Comparison of ENCODE assay signal across 35 cellular contexts in genomic region chr7:100708395-100708794, GRCh38. TPM values are rescaled to one million over a fixed set of nuclear protein-coding genes. Genes with fewer than 3 reads are reported as not detected.
A peak's percentile ranks its signal among the peaks of the same experiment; 100 is the strongest.
DNase-seq lines count a peak whose midpoint lies in the region; ATAC-seq and TF ChIP-seq lines count a peak whose summit lies in the region.
"Had no signal": no experiment of that assay in that cellular context is flagged by ENCODE, and none has a peak within 500 bp of the region (broad histone marks: within the 10 kb centered on the region; RNA-seq: fewer than 3 reads in every experiment).

No MANE protein-coding gene starts in this region.

- no peak overlapping the region for H3K4me3 ChIP-seq in lower leg skin (ENCODE audit: low read depth, poor library complexity, severe bottlenecking)
- H3K4me3 ChIP-seq: esophagus squamous epithelium, heart right ventricle, SJCRH30, transverse colon had no signal

- DNase-seq in activated naive CD4-positive, alpha-beta T cell treated with anti-CD3 and anti-CD28 coated beads, Interleukin-2, amount 10 ng/mL, durations not matched to agents 7 days and 5 days = no peak
- DNase-seq in activated naive CD4-positive, alpha-beta T cell treated with anti-CD3 and anti-CD28 coated beads, Interleukin-2, amount 50 U/mL, for 72 hours (ENCODE audit: low spot score in 2 of 2) = no peak
- DNase-seq in T-helper 17 cell (no peak), progenitor cell of endocrine pancreas (ENCODE audit: low spot score, unreplicated experiment) (no peak), NK-92 (lab: John Stamatoyannopoulos, UW; ENCODE audit: unreplicated experiment) (no peak), lower leg skin (ENCODE audit: low spot score in 2 of 2) (no peak)
- DNase-seq in stimulated activated CD4-positive, alpha-beta T cell treated with anti-CD3 and anti-CD28 coated beads, Interleukin-12 subunit alpha, Interleukin-12 subunit beta, amount 100 ng/mL, for 4 hours = no peak
- DNase-seq: activated CD4-positive, CD25-positive, alpha-beta regulatory T cell; activated CD8-positive, alpha-beta memory T cell treated with anti-CD3 and anti-CD28 coated beads, Interleukin-2, amount 50 U/mL, for 4 hours; activated effector memory CD4-positive, alpha-beta T cell treated with Interleukin-2 at 50 U/mL for 16 hours; Calu3; cerebellar nuclear complex; DND-41; esophagus squamous epithelium; foreskin melanocyte; GF-D8; heart right ventricle; kidney; left ventricle myocardium superior; NCI-H1092; NCI-H1694; NCI-H446 treated with DMSO at 0.1 percent for 48 hours; NCI-H82; RPMI8226; SJCRH30; stimulated activated CD4-positive, alpha-beta T cell treated with anti-CD3 and anti-CD28 coated beads, Interleukin-4, amount 100 ng/mL, for 4 hours; SW 1271; transverse colon had no signal

- WGBS in lower leg skin, 2 donors = 76 to 79% methylated on average over 6 of the region's 6 CpGs

- no peak for TF ChIP-seq CTCF in brain (conservative IDR thresholded peaks at IDR 0.05)
- no peak for TF ChIP-seq CTCF in progenitor cell of endocrine pancreas (IDR thresholded peaks at IDR 0.05; ENCODE audit: unreplicated experiment)
- no peak for TF ChIP-seq CTCF in lower leg skin (IDR thresholded peaks at IDR 0.05)

- no peak for TF ChIP-seq POLR2A in lower leg skin (IDR thresholded peaks at IDR 0.05)

- H3K36me3 Mint-ChIP-seq in activated naive CD4-positive, alpha-beta T cell treated with anti-CD3 and anti-CD28 coated beads, Interleukin-2, amount 10 ng/mL, durations not matched to agents 7 days and 5 days = peaks cover 12% of the 10 kb centered on the region
- H3K36me3 Mint-ChIP-seq in activated naive CD4-positive, alpha-beta T cell treated with anti-CD3 and anti-CD28 coated beads, Interleukin-2, amount 50 U/mL, for 72 hours = peaks cover 20 to 22% of the 10 kb centered on the region in 2 donors
- H3K36me3 Mint-ChIP-seq in T-helper 17 cell (ENCODE audit: low read depth) = peaks cover 4% of the 10 kb centered on the region
- peaks cover 10% of the 10 kb centered on the region for H3K36me3 Mint-ChIP-seq in brain
- peaks cover 2% of the 10 kb centered on the region for H3K36me3 Mint-ChIP-seq in progenitor cell of endocrine pancreas (ENCODE audit: insufficient read depth)
- H3K36me3 Mint-ChIP-seq: IgD-negative memory B cell had no signal

- no peaks in the 10 kb centered on the region for H3K9me3 ChIP-seq in T-helper 17 cell (ENCODE audit: control insufficient read depth, low read length, poor library complexity, severe bottlenecking)
- H3K9me3 ChIP-seq: esophagus squamous epithelium, heart right ventricle, SJCRH30, transverse colon had no signal

- H3K4me1 Mint-ChIP-seq in activated naive CD4-positive, alpha-beta T cell treated with anti-CD3 and anti-CD28 coated beads, Interleukin-2, amount 10 ng/mL, durations not matched to agents 7 days and 5 days = peaks cover 14% of the 10 kb centered on the region
- peaks cover 11% of the 10 kb centered on the region for H3K4me1 Mint-ChIP-seq in T-helper 17 cell
- peaks cover 16% of the 10 kb centered on the region for H3K4me1 Mint-ChIP-seq in brain
- H3K4me1 Mint-ChIP-seq in progenitor cell of endocrine pancreas (ENCODE audit: low read depth) = peaks cover 10% of the 10 kb centered on the region

- no peak for ATAC-seq in activated naive CD4-positive, alpha-beta T cell treated with anti-CD3 and anti-CD28 coated beads, Interleukin-2, amount 50 U/mL, for 72 hours
- no peak for ATAC-seq in T-helper 17 cell
- ATAC-seq: heart right ventricle, left ventricle myocardium superior had no signal

- H3K27me3 Mint-ChIP-seq in activated naive CD4-positive, alpha-beta T cell treated with anti-CD3 and anti-CD28 coated beads, Interleukin-2, amount 10 ng/mL, durations not matched to agents 7 days and 5 days = peaks cover 4% of the 10 kb centered on the region
- H3K27me3 Mint-ChIP-seq in T-helper 17 cell (no peaks in the 10 kb centered on the region), brain (peaks cover 8% of the 10 kb centered on the region), progenitor cell of endocrine pancreas (no peaks in the 10 kb centered on the region)
- H3K27me3 Mint-ChIP-seq: IgD-negative memory B cell had no signal

- CTCF ChIA-PET in activated naive CD4-positive, alpha-beta T cell treated with anti-CD3 and anti-CD28 coated beads, Interleukin-2, amount 10 ng/mL, durations not matched to agents 7 days and 5 days (lab: Charles Lee) = interaction anchor here (0.6 to 1.4 kb wide), 2 partner anchors 144 to 191 kb away, joined by 3 to 4 read pairs; partner anchors contain the start of gene SLC12A9

- intact Hi-C loops in lower leg skin (cut with DNase I; ENCODE audit: low total_unique reads) = no loop called here

- H3K4me3 Mint-ChIP-seq in activated naive CD4-positive, alpha-beta T cell treated with anti-CD3 and anti-CD28 coated beads, Interleukin-2, amount 10 ng/mL, durations not matched to agents 7 days and 5 days = peak overlapping the region; percentile 15
- H3K4me3 Mint-ChIP-seq in T-helper 17 cell = no peak overlapping the region
- H3K4me3 Mint-ChIP-seq in brain = peak overlapping the region; percentile 37 to 98 (median 62)
- H3K4me3 Mint-ChIP-seq in progenitor cell of endocrine pancreas (ENCODE audit: low read depth) = peak overlapping the region; percentile 35

- H3K27ac Mint-ChIP-seq in activated naive CD4-positive, alpha-beta T cell treated with anti-CD3 and anti-CD28 coated beads, Interleukin-2, amount 10 ng/mL, durations not matched to agents 7 days and 5 days = no peak overlapping the region
- H3K27ac Mint-ChIP-seq in activated naive CD4-positive, alpha-beta T cell treated with anti-CD3 and anti-CD28 coated beads, Interleukin-2, amount 50 U/mL, for 72 hours = no peak overlapping the region
- H3K27ac Mint-ChIP-seq in T-helper 17 cell (peak overlapping the region; percentile 95), brain (no peak overlapping the region), progenitor cell of endocrine pancreas (no peak overlapping the region)
- H3K27ac Mint-ChIP-seq: IgD-negative memory B cell had no signal

- no peaks in the 10 kb centered on the region for H3K9me3 Mint-ChIP-seq in activated naive CD4-positive, alpha-beta T cell treated with anti-CD3 and anti-CD28 coated beads, Interleukin-2, amount 10 ng/mL, durations not matched to agents 7 days and 5 days
- no peaks in the 10 kb centered on the region for H3K9me3 Mint-ChIP-seq in activated naive CD4-positive, alpha-beta T cell treated with anti-CD3 and anti-CD28 coated beads, Interleukin-2, amount 50 U/mL, for 72 hours
- H3K9me3 Mint-ChIP-seq in brain (no peaks in the 10 kb centered on the region), progenitor cell of endocrine pancreas (ENCODE audit: low read depth) (no peaks in the 10 kb centered on the region)
- H3K9me3 Mint-ChIP-seq: IgD-negative memory B cell had no signal

RNA-seq across cellular contexts. Expression of gene POP7, which starts 2.5 kb away (rescaled TPM):
- total RNA-seq in activated naive CD4-positive, alpha-beta T cell treated with anti-CD3 and anti-CD28 coated beads, Interleukin-2, amount 50 U/mL, for 72 hours = 10 to 100 TPM; 37.3 to 47.5 TPM
- total RNA-seq in T-helper 17 cell (10 to 100 TPM; 10.1 to 12.4 TPM), progenitor cell of endocrine pancreas (30.2 and 33.7 TPM in 2 replicates), lower leg skin (10 to 100 TPM; 51.3 to 72.7 (median 70.3) TPM)
- 63.0 TPM for polyA plus RNA-seq in brain (ENCODE audit: insufficient read depth, low read depth, low replicate concordance)

RNA-seq across cellular contexts. Expression of gene EPO, which starts 11.9 kb away (rescaled TPM):
- total RNA-seq in activated naive CD4-positive, alpha-beta T cell treated with anti-CD3 and anti-CD28 coated beads, Interleukin-2, amount 50 U/mL, for 72 hours = not detected
- total RNA-seq in T-helper 17 cell (not detected), progenitor cell of endocrine pancreas (0.22 and 0.29 TPM in 2 replicates), lower leg skin (under 1 TPM in 2 of 4 donors, not detected in 2; 0.17 to 0.25 TPM)
- not detected for polyA plus RNA-seq in brain (ENCODE audit: insufficient read depth, low read depth, low replicate concordance)
- total RNA-seq: Calu3, esophagus squamous epithelium, kidney, left ventricle myocardium superior, M059J, omental fat pad, pulmonary artery endothelial cell, SJCRH30, transverse colon had no signal
- polyA plus RNA-seq: BJ, heart right ventricle, IgD-negative memory B cell had no signal

RNA-seq across cellular contexts. Expression of gene GIGYF1, which starts 14.3 kb away (rescaled TPM):
- total RNA-seq in activated naive CD4-positive, alpha-beta T cell treated with anti-CD3 and anti-CD28 coated beads, Interleukin-2, amount 50 U/mL, for 72 hours = 10 to 100 TPM; 47.2 to 58.4 TPM
- total RNA-seq in T-helper 17 cell = 10 to 100 TPM; 70.3 to 71.5 TPM
- polyA plus RNA-seq in brain (ENCODE audit: insufficient read depth, low read depth, low replicate concordance) = 14.2 TPM
- total RNA-seq in progenitor cell of endocrine pancreas = 89.3 and 95.1 TPM in 2 replicates
- total RNA-seq in lower leg skin = 10 to 100 TPM; 34.9 to 56.6 (median 40.0) TPM

RNA-seq across cellular contexts. Expression of gene ZAN, which starts 25.0 kb away (rescaled TPM):
- total RNA-seq in activated naive CD4-positive, alpha-beta T cell treated with anti-CD3 and anti-CD28 coated beads, Interleukin-2, amount 50 U/mL, for 72 hours = not detected
- total RNA-seq in T-helper 17 cell (not detected), progenitor cell of endocrine pancreas (not detected in 2 replicates), lower leg skin (under 1 TPM; 0.04 to 0.16 (median 0.06) TPM)
- polyA plus RNA-seq in brain (ENCODE audit: insufficient read depth, low read depth, low replicate concordance) = not detected
- total RNA-seq: Calu3, dorsolateral prefrontal cortex, heart right ventricle, kidney, left ventricle myocardium superior, M059J, omental fat pad, pulmonary artery endothelial cell, SJCRH30, transverse colon had no signal
- polyA plus RNA-seq: BJ, heart right ventricle, IgD-negative memory B cell had no signal

RNA-seq across cellular contexts. Expression of gene GNB2, which starts 34.9 kb away (rescaled TPM):
- total RNA-seq in activated naive CD4-positive, alpha-beta T cell treated with anti-CD3 and anti-CD28 coated beads, Interleukin-2, amount 50 U/mL, for 72 hours = 100 to 1,000 TPM; 213 to 239 TPM
- total RNA-seq in T-helper 17 cell = 100 to 1,000 TPM; 140 to 161 TPM
- polyA plus RNA-seq in brain (ENCODE audit: insufficient read depth, low read depth, low replicate concordance) = 600 TPM
- 160 and 167 TPM in 2 replicates for total RNA-seq in progenitor cell of endocrine pancreas
- 100 to 1,000 TPM; 309 to 439 (median 353) TPM for total RNA-seq in lower leg skin
